Comparison of ENCODE assay signal across 17 cellular contexts in the genomic region with DNA sequence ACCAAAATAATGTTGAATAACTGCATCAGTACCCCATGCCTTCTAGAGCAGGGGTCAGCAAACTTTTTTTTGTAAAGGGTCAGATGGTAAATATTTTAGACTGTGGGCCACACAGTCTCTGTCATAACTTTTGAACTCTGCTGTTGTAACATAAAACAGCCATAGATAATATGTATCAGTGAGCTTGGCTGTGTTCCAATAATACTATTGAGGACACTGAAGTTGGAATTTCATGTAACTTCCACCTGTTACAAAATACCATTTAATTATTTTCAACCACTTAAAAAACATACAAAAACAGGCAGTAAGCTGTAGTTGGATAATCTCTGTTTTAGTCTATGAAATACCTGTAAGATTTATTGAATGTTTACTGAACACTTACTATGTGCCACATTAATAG.
"Had no signal": no experiment of that assay in that cellular context is flagged by ENCODE, and none has a peak within 500 bp of the region (broad histone marks: within the 10 kb centered on the region; RNA-seq: fewer than 3 reads in every experiment).

No MANE protein-coding gene starts in this region.

- H3K27ac Mint-ChIP-seq: activated naive CD8-positive, alpha-beta T cell treated with anti-CD3 and anti-CD28 coated beads for 36 hours; progenitor cell of endocrine pancreas; T-helper 1 cell treated with Interleukin-12 subunit alpha and Interleukin-12 subunit beta and Interleukin-4 antibody, amounts not matched to agents 30 μg/mL and 1 μg/mL, for 36 hours had no signal

- H3K4me1 ChIP-seq: right atrium auricular region, testis had no signal

- H3K4me3 Mint-ChIP-seq: activated naive CD8-positive, alpha-beta T cell treated with anti-CD3 and anti-CD28 coated beads for 36 hours; T-helper 1 cell treated with Interleukin-12 subunit alpha and Interleukin-12 subunit beta and Interleukin-4 antibody, amounts not matched to agents 30 μg/mL and 1 μg/mL, for 36 hours had no signal

- H3K27me3 ChIP-seq: cardiac muscle cell, gastrocnemius medialis, right atrium auricular region, stomach, testis, upper lobe of left lung had no signal

- DNase-seq: activated CD4-positive, CD25-positive, alpha-beta regulatory T cell treated with anti-CD3 and anti-CD28 coated beads, Interleukin-2, amount 50 U/mL, for 72 hours; activated naive CD4-positive, alpha-beta T cell; activated naive CD8-positive, alpha-beta T cell treated with anti-CD3 and anti-CD28 coated beads for 36 hours; amygdala; gastrocnemius medialis; head of caudate nucleus; kidney; midbrain; stomach; testis; upper lobe of left lung had no signal

- H3K9me3 ChIP-seq: gastrocnemius medialis, right atrium auricular region, stomach, testis, upper lobe of left lung had no signal

- H3K4me3 ChIP-seq: cardiac muscle cell, gastrocnemius medialis, lung, right atrium auricular region, stomach, testis, upper lobe of left lung had no signal

- ATAC-seq: gastrocnemius medialis, left lobe of liver had no signal

- H3K27ac ChIP-seq: cardiac muscle cell, right atrium auricular region, stomach, testis, upper lobe of left lung had no signal

- H3K27me3 Mint-ChIP-seq: activated naive CD8-positive, alpha-beta T cell treated with anti-CD3 and anti-CD28 coated beads for 36 hours; progenitor cell of endocrine pancreas had no signal

- H3K9me3 Mint-ChIP-seq: activated naive CD8-positive, alpha-beta T cell treated with anti-CD3 and anti-CD28 coated beads for 36 hours; T-helper 1 cell treated with Interleukin-12 subunit alpha and Interleukin-12 subunit beta and Interleukin-4 antibody, amounts not matched to agents 30 μg/mL and 1 μg/mL, for 36 hours had no signal
